11 cellular contexts compared by ENCODE assay signal in genomic region chr18:10928971-10929373, GRCh38.
DNase-seq lines count a peak whose midpoint lies in the region; ATAC-seq, FAIRE-seq and TF ChIP-seq lines count a peak whose summit lies in the region.
"Had no signal": no experiment of that assay in that cellular context is flagged by ENCODE, and none has a peak within 500 bp of the region (broad histone marks: within the 10 kb centered on the region; RNA-seq: fewer than 3 reads in every experiment).

No MANE protein-coding gene starts in this region.

- BruUV-seq in OCI-LY7 (replicated peaks; lab: Mats Ljungman, UMichigan): no TSS peak

- ATAC-seq in HG03025 (IDR thresholded peaks at IDR 0.05; ENCODE audit: low FRiP score, unreplicated experiment) (peak; percentile 45), pancreas (no peak)

- H3K9me3 ChIP-seq in OCI-LY7 (ENCODE audit: low read length) (no peaks in the 10 kb centered on the region), skeletal muscle satellite cell (replicated peaks; ENCODE audit: low read length) (no peaks in the 10 kb centered on the region), pancreas (no peaks in the 10 kb centered on the region)
- H3K9me3 ChIP-seq: sigmoid colon, stomach had no signal

- POLR2A ChIA-PET in OCI-LY7 (lab: Charles Lee) (no interaction called here), HEK293T (lab: Yijun Ruan, JAX) (no interaction called here)

- H3K9ac ChIP-seq in skeletal muscle satellite cell (ENCODE audit: low read depth, low read length): no peak overlapping the region

- peak overlapping the region; percentile 16; the same call in 1 of the 2 replicates for H2AFZ ChIP-seq in OCI-LY7 (ENCODE audit: low read length)

- H3K27ac ChIP-seq in OCI-LY7 (ENCODE audit: low read depth, low read length, poor library complexity, severe bottlenecking): no peak overlapping the region
- no peak overlapping the region for H3K27ac ChIP-seq in pancreas

- H3K9me2 ChIP-seq in OCI-LY7 (ENCODE audit: insufficient read depth, low read length): no peaks in the 10 kb centered on the region

- H3K79me2 ChIP-seq in OCI-LY7 (ENCODE audit: insufficient read depth, low read depth, low read length): no peaks in the 10 kb centered on the region

- H3K36me3 ChIP-seq in OCI-LY7 (ENCODE audit: insufficient read depth, low read length) (no peaks in the 10 kb centered on the region), skeletal muscle satellite cell (ENCODE audit: insufficient read depth, low read length) (no peaks in the 10 kb centered on the region), pancreas (no peaks in the 10 kb centered on the region)
- H3K36me3 ChIP-seq: sigmoid colon, stomach had no signal

- CTCF ChIA-PET in OCI-LY7 (lab: Charles Lee; ENCODE audit: unreplicated experiment): no interaction called here
- CTCF ChIA-PET in HEK293T (lab: Yijun Ruan, JAX): no interaction called here

- TF ChIP-seq CTCF in OCI-LY7 (conservative IDR thresholded peaks at IDR 0.05; ENCODE audit: low read length) (no peak), pancreas (IDR thresholded peaks at IDR 0.05) (no peak)

- H3K4me1 ChIP-seq in OCI-LY7 (ENCODE audit: insufficient read depth, low read length, poor library complexity, severe bottlenecking): peaks cover 32% of the 10 kb centered on the region
- peaks cover 46% of the 10 kb centered on the region for H3K4me1 ChIP-seq in skeletal muscle satellite cell (ENCODE audit: control insufficient read depth, insufficient read depth, low read length)
- peaks cover 0 to 4% (median 0%) of the 10 kb centered on the region in 3 donors for H3K4me1 ChIP-seq in pancreas

- H3K4me3 ChIP-seq in OCI-LY7 (ENCODE audit: low read depth, low read length, poor library complexity, severe bottlenecking) (no peak overlapping the region), skeletal muscle satellite cell (ENCODE audit: low read length) (no peak overlapping the region), pancreas (no peak overlapping the region)
- H3K4me3 ChIP-seq: sigmoid colon, stomach had no signal

- no peaks in the 10 kb centered on the region for H4K20me1 ChIP-seq in OCI-LY7 (ENCODE audit: insufficient read depth, low read length)

- peak overlapping the region; percentile 44; the same call in 1 of the 2 replicates for H3K4me2 ChIP-seq in OCI-LY7 (ENCODE audit: low read length)
- peak overlapping the region; percentile 38 for H3K4me2 ChIP-seq in skeletal muscle satellite cell (ENCODE audit: low read length)

- H3K27me3 ChIP-seq in skeletal muscle satellite cell (ENCODE audit: control insufficient read depth, insufficient read depth, low read length): no peaks in the 10 kb centered on the region
- no peaks in the 10 kb centered on the region for H3K27me3 ChIP-seq in pancreas
- H3K27me3 ChIP-seq: sigmoid colon, stomach had no signal

- intact Hi-C loops in OCI-LY7 (cut with micrococcal nuclease; ENCODE audit: unreplicated experiment): no loop called here
- intact Hi-C loops in pancreas (cut with DNase I): no loop called here

- WGBS in pancreas, 2 donors: 73 to 83% methylated on average over 4 of the region's 4 CpGs

- FAIRE-seq in pancreas (lab: Jason Lieb, UNC): no peak

- DNase-seq in NCI-H345 treated with DMSO at 0.1 percent for 48 hours (lab: John Stamatoyannopoulos, UW; ENCODE audit: unreplicated experiment) (peak; percentile 0), NCI-H345 (lab: John Stamatoyannopoulos, UW) (no peak), OCI-LY7 (ENCODE audit: low spot score) (peak; percentile 16), HEK293T (ENCODE audit: extremely low spot score) (no peak), GF-D8 (lab: John Stamatoyannopoulos, UW) (no peak), pancreas (no peak)
- DNase-seq: NCI-H446 treated with DMSO at 0.1 percent for 48 hours, sigmoid colon, stomach had no signal

TF ChIP-seq in HEK293T, 16 proteins besides CTCF, POLR2A, EP300 and RAD21:
- TF ChIP-seq ARNT (IDR thresholded peaks at IDR 0.05): no peak
- TF ChIP-seq FOXK2 (IDR thresholded peaks at IDR 0.05): no peak
- no peak for TF ChIP-seq BHLHE40 (IDR thresholded peaks at IDR 0.05; ENCODE audit: borderline replicate concordance)
- TF ChIP-seq NFRKB (IDR thresholded peaks at IDR 0.05): no peak
- TF ChIP-seq SP1 (IDR thresholded peaks at IDR 0.05): no peak

Comparison
In these comparisons a context has a peak if more than half of its experiments do, and no peak if none do; other contexts are left out.
1. DNase-seq: peak in NCI-H345 treated with DMSO at 0.1 percent for 48 hours (single experiment) and OCI-LY7 (single experiment); none in NCI-H345 (single experiment), HEK293T (single experiment), GF-D8 (single experiment) and pancreas (0 of 6).